ENCODE assay signal across 8 cellular contexts in genomic region chr9:129319938-129320481, GRCh38.
DNase-seq lines count a peak whose midpoint lies in the region; ATAC-seq and TF ChIP-seq lines count a peak whose summit lies in the region.

No MANE protein-coding gene starts in this region.

- 33 to 34% methylated on average over 6 to 13 of the region's 14 CpGs for WGBS in esophagus squamous epithelium, 2 donors

- intact Hi-C loops in esophagus squamous epithelium (cut with DNase I) (no loop called here), sciatic nerve (cut with DNase I) (loop anchor here (10.0 kb wide), 1 partner anchor 125 kb away; no protein-coding TSS in a partner anchor)

- 0 out of 2 replicates have a peak overlapping the region, but pooled peaks have one; percentile 36 for H2AFZ ChIP-seq in Karpas-422 (ENCODE audit: low read length)

- no peaks in the 10 kb centered on the region for H4K20me1 ChIP-seq in BLaER1 treated with 17β-estradiol and CSF1 and Interleukin-3, amounts not matched to agents 10 nM and 100 nM
- no peaks in the 10 kb centered on the region for H4K20me1 ChIP-seq in Karpas-422 (ENCODE audit: insufficient read depth, low read depth, low read length)

- no peaks in the 10 kb centered on the region for H3K27me3 ChIP-seq in BLaER1 treated with 17β-estradiol and CSF1 and Interleukin-3, amounts not matched to agents 10 nM and 100 nM
- H3K27me3 ChIP-seq in Karpas-422 (ENCODE audit: low read length), result no peaks in the 10 kb centered on the region
- no peaks in the 10 kb centered on the region for H3K27me3 ChIP-seq in esophagus squamous epithelium

- H3K9ac ChIP-seq in BLaER1 treated with 17β-estradiol and CSF1 and Interleukin-3, amounts not matched to agents 10 nM and 100 nM, result peak overlapping the region; percentile 57 to 81 (median 76)
- H3K9ac ChIP-seq in Karpas-422 (ENCODE audit: low read length), result peak overlapping the region; percentile 51; the same call in 1 of the 2 replicates

- no peak for DNase-seq in Karpas-422
- no peak for DNase-seq in esophagus squamous epithelium (lab: John Stamatoyannopoulos, UW)
- peak; percentile 20 for DNase-seq in omental fat pad (ENCODE audit: low spot score)
- no peak for DNase-seq in Kasumi-1 (lab: John Stamatoyannopoulos, UW)
- no peak for DNase-seq in HPDE6-E6E7 (ENCODE audit: extremely low spot score)
- no peak for DNase-seq in sciatic nerve (ENCODE audit: low spot score)
- DNase-seq in stimulated activated CD4-positive, alpha-beta T cell treated with anti-CD3 and anti-CD28 coated beads, Interleukin-4, amount 100 ng/mL, for 4 hours, result no peak

- peak overlapping the region; percentile 72 to 98 (median 96) for H3K4me2 ChIP-seq in BLaER1 treated with 17β-estradiol and CSF1 and Interleukin-3, amounts not matched to agents 10 nM and 100 nM
- peak overlapping the region; percentile 67 for H3K4me2 ChIP-seq in Karpas-422 (ENCODE audit: low read depth, low read length, poor library complexity, severe bottlenecking)

- ATAC-seq in omental fat pad (ENCODE audit: low FRiP score) (no peak), sciatic nerve (no peak)

- TF ChIP-seq CTCF in esophagus squamous epithelium (IDR thresholded peaks at IDR 0.05) (no peak), omental fat pad (IDR thresholded peaks at IDR 0.05) (no peak)

- peak overlapping the region; percentile 48 to 69 (median 56) for H3K4me3 ChIP-seq in BLaER1 treated with 17β-estradiol and CSF1 and Interleukin-3, amounts not matched to agents 10 nM and 100 nM
- H3K4me3 ChIP-seq in Karpas-422 (ENCODE audit: low read length) (peak overlapping the region; percentile 49; the same call in 1 of the 2 replicates), esophagus squamous epithelium (peak overlapping the region in 3 of 4 donors; percentile 35 to 59 (median 48))

- no peak for TF ChIP-seq POLR2A in esophagus squamous epithelium (IDR thresholded peaks at IDR 0.05)

- peaks cover 46 to 69% (median 60%) of the 10 kb centered on the region in 10 experiments for H3K4me1 ChIP-seq in BLaER1 treated with 17β-estradiol and CSF1 and Interleukin-3, amounts not matched to agents 10 nM and 100 nM
- H3K4me1 ChIP-seq in Karpas-422 (ENCODE audit: low read length), result peaks cover 14% of the 10 kb centered on the region
- H3K4me1 ChIP-seq in esophagus squamous epithelium, result peaks cover 25 to 87% (median 49%) of the 10 kb centered on the region in 3 donors

- no peaks in the 10 kb centered on the region for H3K9me2 ChIP-seq in Karpas-422 (replicated peaks; ENCODE audit: insufficient read depth, low read length)

- no peaks in the 10 kb centered on the region for H3K9me3 ChIP-seq in BLaER1 treated with 17β-estradiol and CSF1 and Interleukin-3, amounts not matched to agents 10 nM and 100 nM (replicated peaks in 1 of 11)
- no peaks in the 10 kb centered on the region for H3K9me3 ChIP-seq in Karpas-422 (ENCODE audit: low read length)
- H3K9me3 ChIP-seq in esophagus squamous epithelium, result no peaks in the 10 kb centered on the region

- peak overlapping the region; percentile 51 to 78 (median 70) for H3K27ac ChIP-seq in BLaER1 treated with 17β-estradiol and CSF1 and Interleukin-3, amounts not matched to agents 10 nM and 100 nM
- H3K27ac ChIP-seq in Karpas-422 (ENCODE audit: low read length) (no peak overlapping the region), esophagus squamous epithelium (peak overlapping the region; percentile 77 to 89 (median 85))

- H3K79me2 ChIP-seq in Karpas-422 (ENCODE audit: low read length), result no peaks in the 10 kb centered on the region

- no peaks in the 10 kb centered on the region for H3K36me3 ChIP-seq in BLaER1 treated with 17β-estradiol and CSF1 and Interleukin-3, amounts not matched to agents 10 nM and 100 nM
- H3K36me3 ChIP-seq in Karpas-422 (ENCODE audit: insufficient read depth, low read length), result no peaks in the 10 kb centered on the region
- H3K36me3 ChIP-seq in esophagus squamous epithelium, result no peaks in the 10 kb centered on the region
